13 cellular contexts compared by ENCODE assay signal in genomic region chr16:1082266-1082951, GRCh38. TPM values are rescaled to one million over a fixed set of nuclear protein-coding genes. Genes with fewer than 3 reads are reported as not detected.
DNase-seq lines count a peak whose midpoint lies in the region; ATAC-seq and TF ChIP-seq lines count a peak whose summit lies in the region.
"Had no signal": no experiment of that assay in that cellular context is flagged by ENCODE, and none has a peak within 500 bp of the region (broad histone marks: within the 10 kb centered on the region; RNA-seq: fewer than 3 reads in every experiment).

No MANE protein-coding gene starts in this region.

- peak overlapping the region in 1 of 2 experiments; percentile 27; a peak in 1 of 4 replicates for H3K4me3 ChIP-seq in Panc1 (ENCODE audit: low read depth in 2 of 2, low read length in 2 of 2)
- H3K4me3 ChIP-seq in choroid plexus epithelial cell (ENCODE audit: low read depth, low read length) = no peak overlapping the region
- no peak overlapping the region for H3K4me3 ChIP-seq in neuronal stem cell (ENCODE audit: low read length in 2 of 2)

- H3K9me3 ChIP-seq in Panc1 (ENCODE audit: control insufficient read depth, insufficient read depth, low read depth, low read length) (no peaks in the 10 kb centered on the region; the same call in 1 of the 2 replicates), neuronal stem cell (replicated peaks in 1 of 2; ENCODE audit: control insufficient read depth in 2 of 2, insufficient read depth in 1 of 2, low read depth in 1 of 2, low read length in 2 of 2) (peaks cover 12 to 14% of the 10 kb centered on the region in 2 donors)

- H4K8ac ChIP-seq in neuronal stem cell (ENCODE audit: low read depth, low read length) = peak overlapping the region; percentile 82

- peak overlapping the region; percentile 82 for H2BK5ac ChIP-seq in neuronal stem cell (ENCODE audit: low read length)

- CTCF ChIA-PET in Panc1 (lab: Charles Lee) = no interaction called here

- peak; percentile 80 for ATAC-seq in Panc1
- ATAC-seq in HG02678 (IDR thresholded peaks at IDR 0.05; ENCODE audit: unreplicated experiment) = no peak
- ATAC-seq: stimulated activated naive CD8-positive, alpha-beta T cell treated with anti-CD3 and anti-CD28 coated beads, Interleukin-15, amount 100 ng/mL, for 72 hours had no signal

- DNase-seq in EL = peak; percentile 60
- no peak for DNase-seq in Panc1 (ENCODE audit: low read depth, low spot score)
- peak; percentile 49 for DNase-seq in choroid plexus epithelial cell (ENCODE audit: low read depth)
- no peak for DNase-seq in neuronal stem cell (ENCODE audit: low spot score)
- no peak for DNase-seq in hepatic stellate cell (ENCODE audit: low spot score)
- DNase-seq in GM19240 (ENCODE audit: insufficient read length, low spot score) = no peak
- DNase-seq in cerebellar cortex (ENCODE audit: low spot score) = no peak
- DNase-seq: BE2C; stimulated activated CD4-positive, alpha-beta T cell treated with anti-CD3 and anti-CD28 coated beads, Interleukin-4, amount 100 ng/mL, for 4 hours; stimulated activated naive CD8-positive, alpha-beta T cell treated with anti-CD3 and anti-CD28 coated beads, Interleukin-15, amount 100 ng/mL, for 72 hours had no signal

- intact Hi-C loops in Panc1 (cut with micrococcal nuclease; ENCODE audit: unreplicated experiment) = no loop called here

- peak overlapping the region; percentile 90 for H3K14ac ChIP-seq in neuronal stem cell (ENCODE audit: low read length)

- no peak overlapping the region for H3K4me2 ChIP-seq in neuronal stem cell (ENCODE audit: insufficient read depth, low read length, poor library complexity, severe bottlenecking)

- no peak overlapping the region for H3K23ac ChIP-seq in neuronal stem cell (ENCODE audit: low read depth, low read length, poor library complexity)

- H3K27me3 ChIP-seq in Panc1 (ENCODE audit: control insufficient read depth, insufficient read depth, low read length) = no peaks in the 10 kb centered on the region
- H3K27me3 ChIP-seq in neuronal stem cell (ENCODE audit: control insufficient read depth in 3 of 3, insufficient read depth in 3 of 3, low read depth in 1 of 3, low read length in 3 of 3) = peaks cover 0 to 36% (median 0%) of the 10 kb centered on the region in 3 experiments

- H2BK12ac ChIP-seq in neuronal stem cell (ENCODE audit: low read length) = no peak overlapping the region

- POLR2A ChIA-PET in Panc1 (lab: Charles Lee) = no interaction called here

- H2AK5ac ChIP-seq in neuronal stem cell (ENCODE audit: low read depth, low read length) = peak overlapping the region; percentile 92

- no peak overlapping the region for H2BK120ac ChIP-seq in neuronal stem cell (ENCODE audit: low read depth, low read length)

- peak overlapping the region; percentile 88 for H3K27ac ChIP-seq in Panc1 (ENCODE audit: low read length)
- H3K27ac ChIP-seq in neuronal stem cell (replicated peaks; ENCODE audit: low read length) = no peak overlapping the region

- H3K4me1 ChIP-seq in Panc1 (ENCODE audit: control insufficient read depth, insufficient read depth, low read length) (peaks cover 47% of the 10 kb centered on the region), neuronal stem cell (ENCODE audit: control insufficient read depth in 2 of 2, insufficient read depth in 1 of 2, low read depth in 1 of 2, low read length in 2 of 2) (peaks cover 9 to 10% of the 10 kb centered on the region in 2 donors)

- peak overlapping the region; percentile 29 for H2AFZ ChIP-seq in neuronal stem cell (ENCODE audit: low read length)

- TF ChIP-seq CTCF in Panc1 (IDR thresholded peaks at IDR 0.05) = no peak
- no peak for TF ChIP-seq CTCF in choroid plexus epithelial cell (conservative IDR thresholded peaks at IDR 0.05; ENCODE audit: low read depth, low read length)

- no peak overlapping the region for H4K91ac ChIP-seq in neuronal stem cell (ENCODE audit: low read depth, low read length, poor library complexity)

- H3K79me1 ChIP-seq in neuronal stem cell (ENCODE audit: low read depth, low read length) = peaks cover 5% of the 10 kb centered on the region

- no TSS peak for BruUV-seq in Panc1 (replicated peaks; lab: Mats Ljungman, UMichigan)

- H3K18ac ChIP-seq in neuronal stem cell (ENCODE audit: low read length) = peak overlapping the region; percentile 65

- in situ Hi-C loops in Panc1 (cut with HindIII; ENCODE audit: low pct_unique_long_range_greater_than_20kb, low sequenced_read_pairs) = no loop called here

- peak overlapping the region; percentile 81 for H2BK15ac ChIP-seq in neuronal stem cell (ENCODE audit: low read length)

- no peaks in the 10 kb centered on the region for H3K36me3 ChIP-seq in Panc1 (ENCODE audit: control insufficient read depth, insufficient read depth, low read length)
- H3K36me3 ChIP-seq in neuronal stem cell (replicated peaks in 1 of 2; ENCODE audit: control insufficient read depth in 2 of 2, insufficient read depth in 2 of 2, low read length in 2 of 2) = peaks cover 0 to 2% of the 10 kb centered on the region in 2 donors
- H3K36me3 ChIP-seq: BE2C had no signal

- WGBS in neuronal stem cell (ENCODE audit: extremely low coverage in 2 of 2, insufficient read length in 2 of 2, insufficient replicate concordance in 1 of 2), 2 donors = no CpG with 5 or more reads among the region's 21 CpGs

- peak overlapping the region; percentile 78 for H3K9ac ChIP-seq in neuronal stem cell (ENCODE audit: low read depth, low read length, poor library complexity)

- H3K4ac ChIP-seq in neuronal stem cell (ENCODE audit: low read length) = no peak overlapping the region

RNA-seq across cellular contexts. Expression of gene SSTR5, which starts 9.9 kb away (rescaled TPM):
- total RNA-seq in Panc1 (2021; ENCODE audit: unreplicated experiment) = 2.8 TPM
- 12.8 TPM for polyA plus RNA-seq in Panc1 (2012; ENCODE audit: insufficient read length)
- not detected for polyA plus RNA-seq in neuronal stem cell (2013, experiment 1 of 2)
- polyA plus RNA-seq in neuronal stem cell (2013, experiment 2 of 2) = not detected
- total RNA-seq: chondrocyte, G401 had no signal

RNA-seq across cellular contexts. Expression of gene C1QTNF8, which starts 13.6 kb away (rescaled TPM):
- total RNA-seq in Panc1 (2021; ENCODE audit: unreplicated experiment) = 0.39 TPM
- 0.63 TPM for polyA plus RNA-seq in Panc1 (2012; ENCODE audit: insufficient read length)
- polyA plus RNA-seq in neuronal stem cell (2013, experiment 1 of 2) = not detected
- not detected for polyA plus RNA-seq in neuronal stem cell (2013, experiment 2 of 2)
- total RNA-seq: chondrocyte had no signal

Comparison
In these comparisons a context has a peak if more than half of its experiments do, and no peak if none do; other contexts are left out.
1. DNase-seq: peak in EL (single experiment) and choroid plexus epithelial cell (single experiment); none in Panc1 (single experiment), neuronal stem cell (single experiment), hepatic stellate cell (single experiment), GM19240 (single experiment) and cerebellar cortex (single experiment).